14 cellular contexts compared by ENCODE assay signal in the genomic region with DNA sequence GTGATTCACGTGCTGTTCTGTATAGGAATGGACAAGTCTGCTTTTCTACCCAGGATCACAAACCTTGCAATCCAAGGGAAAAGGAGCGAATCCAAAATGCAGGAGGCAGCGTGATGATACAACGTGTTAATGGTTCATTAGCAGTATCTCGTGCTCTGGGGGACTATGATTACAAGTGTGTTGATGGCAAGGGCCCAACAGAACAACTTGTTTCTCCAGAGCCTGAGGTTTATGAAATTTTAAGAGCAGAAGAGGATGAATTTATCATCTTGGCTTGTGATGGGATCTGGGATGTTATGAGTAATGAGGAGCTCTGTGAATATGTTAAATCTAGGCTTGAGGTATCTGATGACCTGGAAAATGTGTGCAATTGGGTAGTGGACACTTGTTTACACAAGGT. TPM values are rescaled to one million over a fixed set of nuclear protein-coding genes. Genes with fewer than 3 reads are reported as not detected.
DNase-seq lines count a peak whose midpoint lies in the region; TF ChIP-seq lines count a peak whose summit lies in the region.
"Had no signal": no experiment of that assay in that cellular context is flagged by ENCODE, and none has a peak within 500 bp of the region (broad histone marks: within the 10 kb centered on the region; RNA-seq: fewer than 3 reads in every experiment).

No MANE protein-coding gene starts in this region.

- CTCF ChIA-PET in A673 (lab: Charles Lee), result interaction anchor here (0.6 kb wide), 1 partner anchor 749 kb away, joined by 3 read pairs; no protein-coding TSS in a partner anchor

- no peak overlapping the region for H3K4me3 ChIP-seq in A673 (ENCODE audit: low read depth, low read length, poor library complexity, severe bottlenecking)
- H3K4me3 ChIP-seq: PC-9 had no signal

- no peak overlapping the region for H3K27ac ChIP-seq in A673 (ENCODE audit: low read depth, low read length, poor library complexity, severe bottlenecking)
- H3K27ac ChIP-seq: PC-9 had no signal

- no peaks in the 10 kb centered on the region for H3K9me3 ChIP-seq in A673 (ENCODE audit: low read depth, low read length, poor library complexity, severe bottlenecking)

- intact Hi-C loops in A673 (cut with micrococcal nuclease; ENCODE audit: unreplicated experiment), result no loop called here

- no peak for TF ChIP-seq CTCF in A673 (conservative IDR thresholded peaks at IDR 0.05; ENCODE audit: low read depth, low read length)

- DNase-seq in A673 (ENCODE audit: low spot score) (no peak), EH (ENCODE audit: low read depth) (peak; percentile 9), M059J (ENCODE audit: low read depth) (peak; percentile 32), fibroblast of peridontal ligament (ENCODE audit: extremely low read depth) (peak; percentile 27), NCI-H2029 (lab: John Stamatoyannopoulos, UW) (no peak), DMS 273 (lab: John Stamatoyannopoulos, UW; ENCODE audit: unreplicated experiment) (no peak), mesenteric fat pad (ENCODE audit: low spot score) (no peak), LoVo (ENCODE audit: low spot score) (no peak)
- DNase-seq: CD4-positive, alpha-beta memory T cell; DMS 273 treated with DMSO at 0.1 percent for 48 hours; NCI-H1092; NCI-H2107; NCI-H345; PC-9 had no signal

- POLR2A ChIA-PET in A673 (lab: Charles Lee; ENCODE audit: low non-redundant PET), result no interaction called here

- H3K4me1 ChIP-seq in A673 (ENCODE audit: insufficient read depth, low read length, poor library complexity, severe bottlenecking), result peaks cover 7% of the 10 kb centered on the region

- no peaks in the 10 kb centered on the region for H3K27me3 ChIP-seq in A673 (replicated peaks; ENCODE audit: insufficient read depth, low read depth, low read length, poor library complexity)

- peaks cover 3% of the 10 kb centered on the region for H3K36me3 ChIP-seq in A673 (ENCODE audit: insufficient read depth, low read length, poor library complexity, severe bottlenecking)

- BruUV-seq in A673 (replicated peaks; lab: Mats Ljungman, UMichigan), result TSS peak; percentile 51

RNA-seq across cellular contexts. Expression of a gene that starts 33.0 kb away (rescaled TPM):
- 43.5 and 43.7 TPM in 2 replicates for total RNA-seq in A673 (2021)
- 32.2 and 33.1 TPM in 2 replicates for total RNA-seq in M059J (2014; rRNA removed; shearing (Covaris generic))
- 66.8 TPM for total RNA-seq in mesenteric fat pad

Comparison
In these comparisons a context has a peak if more than half of its experiments do, and no peak if none do; other contexts are left out.
1. DNase-seq: peak in EH (single experiment), M059J (single experiment) and fibroblast of peridontal ligament (single experiment); none in A673 (single experiment), NCI-H2029 (single experiment), DMS 273 (single experiment), mesenteric fat pad (single experiment) and LoVo (single experiment).